In genomic region chr13:40992678-40993077, GRCh38 we compare ENCODE assay signal across 9 cellular contexts. TPM values are rescaled to one million over a fixed set of nuclear protein-coding genes. Genes with fewer than 3 reads are reported as not detected.
DNase-seq lines count a peak whose midpoint lies in the region; ATAC-seq and TF ChIP-seq lines count a peak whose summit lies in the region.
"Had no signal": no experiment of that assay in that cellular context is flagged by ENCODE, and none has a peak within 500 bp of the region (broad histone marks: within the 10 kb centered on the region; RNA-seq: fewer than 3 reads in every experiment).

No MANE protein-coding gene starts in this region.

- no peaks in the 10 kb centered on the region for H3K36me3 ChIP-seq in SJCRH30
- peaks cover 0 to 10% (median 4%) of the 10 kb centered on the region in 3 donors for H3K36me3 ChIP-seq in esophagus squamous epithelium
- H3K36me3 ChIP-seq in stomach: peaks cover 0 to 6% (median 2%) of the 10 kb centered on the region in 4 donors

- no peaks in the 10 kb centered on the region for H3K9me3 ChIP-seq in SJCRH30 (replicated peaks)
- no peaks in the 10 kb centered on the region for H3K9me3 ChIP-seq in esophagus squamous epithelium
- H3K9me3 ChIP-seq in stomach: no peaks in the 10 kb centered on the region

- DNase-seq in T-helper 2 cell treated with Interferon-gamma antibody and Interleukin-4, amounts not matched to agents 5 μg/mL and 100 μg/mL, for 36 hours (ENCODE audit: low spot score): no peak
- no peak for DNase-seq in T-helper 2 cell
- no peak for DNase-seq in SJCRH30
- DNase-seq in esophagus squamous epithelium (lab: John Stamatoyannopoulos, UW): no peak
- no peak for DNase-seq in stomach
- DNase-seq in AG08395 (ENCODE audit: low spot score): no peak
- DNase-seq: central memory CD4-positive, alpha-beta T cell had no signal

- 30 to 33% methylated on average over 1 of the region's 1 CpG for WGBS in esophagus squamous epithelium, 2 donors
- 9 to 24% (median 13%) methylated on average over 1 of the region's 1 CpG for WGBS in stomach, 5 donors

- H3K27me3 ChIP-seq in SJCRH30 (no peaks in the 10 kb centered on the region), esophagus squamous epithelium (no peaks in the 10 kb centered on the region), stomach (no peaks in the 10 kb centered on the region)

- peaks cover 37% of the 10 kb centered on the region for H3K36me3 Mint-ChIP-seq in T-helper 2 cell treated with Interferon-gamma antibody and Interleukin-4, amounts not matched to agents 5 μg/mL and 100 μg/mL, for 36 hours (ENCODE audit: low read depth)

- H3K4me3 ChIP-seq in SJCRH30 (peak overlapping the region; percentile 13), esophagus squamous epithelium (no peak overlapping the region), stomach (no peak overlapping the region)

- H3K27ac ChIP-seq in SJCRH30 (peak overlapping the region; percentile 81), esophagus squamous epithelium (peak overlapping the region; percentile 56 to 91 (median 85)), stomach (peak overlapping the region; percentile 74 to 88 (median 82))

- ATAC-seq in HG02610 (IDR thresholded peaks at IDR 0.05; ENCODE audit: unreplicated experiment) (no peak), HG03095 (IDR thresholded peaks at IDR 0.05; ENCODE audit: unreplicated experiment) (no peak)

- H3K27ac Mint-ChIP-seq in T-helper 2 cell treated with Interferon-gamma antibody and Interleukin-4, amounts not matched to agents 5 μg/mL and 100 μg/mL, for 36 hours: peak overlapping the region; percentile 27

- no peak for TF ChIP-seq EP300 in stomach (IDR thresholded peaks at IDR 0.05)

- TF ChIP-seq CTCF in esophagus squamous epithelium (IDR thresholded peaks at IDR 0.05) (no peak), stomach (IDR thresholded peaks at IDR 0.05) (no peak)

- intact Hi-C loops in esophagus squamous epithelium (cut with DNase I): no loop called here
- intact Hi-C loops in stomach (cut with DNase I; ENCODE audit: low total_unique reads): no loop called here

- TF ChIP-seq POLR2A in esophagus squamous epithelium (IDR thresholded peaks at IDR 0.05): no peak
- TF ChIP-seq POLR2A in stomach (IDR thresholded peaks at IDR 0.05): no peak

- H3K9me3 Mint-ChIP-seq in T-helper 2 cell treated with Interferon-gamma antibody and Interleukin-4, amounts not matched to agents 5 μg/mL and 100 μg/mL, for 36 hours: no peaks in the 10 kb centered on the region

- H3K27me3 Mint-ChIP-seq in T-helper 2 cell treated with Interferon-gamma antibody and Interleukin-4, amounts not matched to agents 5 μg/mL and 100 μg/mL, for 36 hours (ENCODE audit: low read depth): no peaks in the 10 kb centered on the region

- H3K4me1 ChIP-seq in SJCRH30 (peaks cover 19% of the 10 kb centered on the region), esophagus squamous epithelium (peaks cover 10 to 91% (median 23%) of the 10 kb centered on the region in 3 donors), stomach (peaks cover 29 to 82% (median 60%) of the 10 kb centered on the region in 4 donors)

- H3K4me3 Mint-ChIP-seq in T-helper 2 cell treated with Interferon-gamma antibody and Interleukin-4, amounts not matched to agents 5 μg/mL and 100 μg/mL, for 36 hours: no peak overlapping the region

- peaks cover 70% of the 10 kb centered on the region for H3K4me1 Mint-ChIP-seq in T-helper 2 cell treated with Interferon-gamma antibody and Interleukin-4, amounts not matched to agents 5 μg/mL and 100 μg/mL, for 36 hours (ENCODE audit: low read depth)

RNA-seq across cellular contexts. Expression of gene ELF1, which starts 26.4 kb away (rescaled TPM):
- total RNA-seq in SJCRH30 (2014; rRNA removed; shearing (Covaris generic)): 30.5 and 32.7 TPM in 2 replicates
- total RNA-seq in esophagus squamous epithelium (10 to 100 TPM; 61.9 to 84.5 (median 71.5) TPM), stomach (100 to 1,000 TPM in 1 of 5 donors, 10 to 100 TPM in 4; 13.3 to 113 (median 49.7) TPM)
- 10 to 100 TPM; 10.9 to 31.8 (median 19.8) TPM for polyA plus RNA-seq in stomach
